Comparison of ENCODE assay signal across 22 cellular contexts in the genomic region with DNA sequence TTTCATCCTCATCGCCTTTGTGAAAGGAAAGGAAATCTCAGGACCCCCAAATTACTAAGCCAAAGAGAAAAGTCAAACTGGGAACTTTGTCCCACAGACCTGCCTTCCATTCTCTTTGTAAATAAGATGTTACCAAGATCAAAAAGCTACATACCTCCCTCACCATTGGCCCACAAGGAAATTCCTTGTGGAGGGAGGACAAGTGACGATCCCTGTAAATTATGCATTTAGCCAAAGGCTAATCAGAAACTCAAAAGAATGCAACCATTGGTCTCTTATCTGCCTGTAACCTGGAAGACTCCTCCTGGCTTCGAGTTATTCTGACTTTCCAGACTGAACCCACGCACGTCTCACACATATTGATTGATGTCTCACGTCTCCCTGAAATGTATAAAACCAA.
DNase-seq lines count a peak whose midpoint lies in the region; ATAC-seq and TF ChIP-seq lines count a peak whose summit lies in the region.
"Had no signal": no experiment of that assay in that cellular context is flagged by ENCODE, and none has a peak within 500 bp of the region (broad histone marks: within the 10 kb centered on the region; RNA-seq: fewer than 3 reads in every experiment).

No MANE protein-coding gene starts in this region.

- POLR2A ChIA-PET in WTC11 (lab: Charles Lee) = no interaction called here

- CTCF ChIA-PET in WTC11 (lab: Charles Lee) = no interaction called here

- no peak for TF ChIP-seq CTCF in WTC11 (IDR thresholded peaks at IDR 0.05)
- no peak for TF ChIP-seq CTCF in MM.1S (IDR thresholded peaks at IDR 0.05; ENCODE audit: low read length)

- no peak overlapping the region for H3K4me3 Mint-ChIP-seq in WTC11
- H3K4me3 Mint-ChIP-seq: B cell; CD8-positive, alpha-beta T cell; HFFc6; IgD-negative memory B cell had no signal

- no peaks in the 10 kb centered on the region for H3K36me3 ChIP-seq in trophoblast cell (ENCODE audit: control insufficient read depth in 1 of 2, insufficient read depth in 2 of 2, low read length in 2 of 2)
- no peaks in the 10 kb centered on the region for H3K36me3 ChIP-seq in MM.1S (replicated peaks; ENCODE audit: insufficient read depth, low read length)
- H3K36me3 ChIP-seq: BLaER1 treated with 17β-estradiol and CSF1 and Interleukin-3, amounts not matched to agents 10 nM and 100 nM had no signal

- no peak overlapping the region for H3K14ac ChIP-seq in trophoblast cell (ENCODE audit: low read length)

- H3K4me2 ChIP-seq in trophoblast cell (ENCODE audit: low read length) (no peak overlapping the region), MM.1S (ENCODE audit: low read depth, low read length) (no peak overlapping the region)
- H3K4me2 ChIP-seq: BLaER1 treated with 17β-estradiol and CSF1 and Interleukin-3, amounts not matched to agents 10 nM and 100 nM had no signal

- H3K9me3 ChIP-seq in trophoblast cell (ENCODE audit: insufficient read depth, low read depth, low read length) (peaks cover 2% of the 10 kb centered on the region), MM.1S (replicated peaks; ENCODE audit: insufficient read depth, low read length) (no peaks in the 10 kb centered on the region)

- no peak overlapping the region for H3K23ac ChIP-seq in trophoblast cell (ENCODE audit: low read length)

- H3K27me3 ChIP-seq in trophoblast cell (ENCODE audit: insufficient read depth, low read length) (no peaks in the 10 kb centered on the region), MM.1S (replicated peaks; ENCODE audit: insufficient read depth, low read length) (no peaks in the 10 kb centered on the region)
- H3K27me3 ChIP-seq: BLaER1 treated with 17β-estradiol and CSF1 and Interleukin-3, amounts not matched to agents 10 nM and 100 nM had no signal

- no peak overlapping the region for H3K4ac ChIP-seq in trophoblast cell (ENCODE audit: low read depth, low read length)

- no peak overlapping the region for H3K4me3 ChIP-seq in trophoblast cell (ENCODE audit: low read depth, low read length)
- H3K4me3 ChIP-seq in MM.1S (ENCODE audit: low read length) = no peak overlapping the region
- H3K4me3 ChIP-seq: BLaER1 treated with 17β-estradiol and CSF1 and Interleukin-3, amounts not matched to agents 10 nM and 100 nM; GM23248 had no signal

- H3K9me3 Mint-ChIP-seq in WTC11 = peaks cover 33% of the 10 kb centered on the region
- peaks cover 14 to 21% of the 10 kb centered on the region in 2 donors for H3K9me3 Mint-ChIP-seq in activated naive CD4-positive, alpha-beta T cell treated with anti-CD3 and anti-CD28 coated beads, Interleukin-2, amount 50 U/mL, for 72 hours
- H3K9me3 Mint-ChIP-seq: HFFc6 had no signal

- H3K27me3 Mint-ChIP-seq in WTC11 (ENCODE audit: low read depth) = peaks cover 3% of the 10 kb centered on the region; the same call in 1 of the 2 replicates
- H3K27me3 Mint-ChIP-seq: B cell, IgD-negative memory B cell had no signal

- H3K4me1 ChIP-seq in trophoblast cell (ENCODE audit: control insufficient read depth in 1 of 2, insufficient read depth in 2 of 2, low read length in 2 of 2) (peaks cover 7 to 8% of the 10 kb centered on the region in 2 experiments), MM.1S (ENCODE audit: low read length) (no peaks in the 10 kb centered on the region)

- H2AK5ac ChIP-seq in trophoblast cell (ENCODE audit: low read length) = no peak overlapping the region

- no peaks in the 10 kb centered on the region for H3K79me2 ChIP-seq in trophoblast cell (ENCODE audit: control insufficient read depth, insufficient read depth, low read length, poor library complexity)
- H3K79me2 ChIP-seq in MM.1S (ENCODE audit: low read length) = no peaks in the 10 kb centered on the region

- H2BK5ac ChIP-seq in trophoblast cell (ENCODE audit: low read depth, low read length, poor library complexity) = peak overlapping the region; percentile 66

- H3K36me3 Mint-ChIP-seq in WTC11 = peaks cover 18% of the 10 kb centered on the region
- peaks cover 13 to 19% of the 10 kb centered on the region in 2 donors for H3K36me3 Mint-ChIP-seq in activated naive CD4-positive, alpha-beta T cell treated with anti-CD3 and anti-CD28 coated beads, Interleukin-2, amount 50 U/mL, for 72 hours
- H3K36me3 Mint-ChIP-seq: CD8-positive, alpha-beta T cell had no signal

- no peak overlapping the region for H4K8ac ChIP-seq in trophoblast cell (ENCODE audit: low read depth, low read length)

- peaks cover 10% of the 10 kb centered on the region for H3K4me1 Mint-ChIP-seq in WTC11
- H3K4me1 Mint-ChIP-seq: B cell, IgD-negative memory B cell had no signal

- ATAC-seq in WTC11 = no peak
- no peak for ATAC-seq in activated naive CD4-positive, alpha-beta T cell treated with anti-CD3 and anti-CD28 coated beads, Interleukin-2, amount 50 U/mL, for 72 hours
- no peak for ATAC-seq in HG03439 (IDR thresholded peaks at IDR 0.05; ENCODE audit: unreplicated experiment)
- ATAC-seq: CD8-positive, alpha-beta T cell; HCT116; HepG2 had no signal

- peak overlapping the region; percentile 86 for H4K91ac ChIP-seq in trophoblast cell (ENCODE audit: low read depth, low read length)

- peaks cover 6% of the 10 kb centered on the region for H3K79me1 ChIP-seq in trophoblast cell (ENCODE audit: low read length)

- H2AFZ ChIP-seq in trophoblast cell (ENCODE audit: insufficient read depth, low read length, poor library complexity) (no peak overlapping the region), MM.1S (ENCODE audit: low read length) (no peak overlapping the region)
- H2AFZ ChIP-seq: GM23248 had no signal

- no peaks in the 10 kb centered on the region for H3K9me2 ChIP-seq in MM.1S (replicated peaks; ENCODE audit: insufficient read depth, low read length)

- no peak overlapping the region for H3K18ac ChIP-seq in trophoblast cell (ENCODE audit: low read length)

- no CpG with 5 or more reads among the region's 6 CpGs for WGBS in trophoblast cell (ENCODE audit: extremely low coverage, insufficient coverage, insufficient read length)

- H3K9ac ChIP-seq in trophoblast cell (ENCODE audit: low read length) = no peak overlapping the region
- H3K9ac ChIP-seq in MM.1S (ENCODE audit: low read length) = no peak overlapping the region
- H3K9ac ChIP-seq: BLaER1 treated with 17β-estradiol and CSF1 and Interleukin-3, amounts not matched to agents 10 nM and 100 nM; GM23248 had no signal

- H2BK12ac ChIP-seq in trophoblast cell (ENCODE audit: low read length) = no peak overlapping the region

- H4K12ac ChIP-seq in trophoblast cell (ENCODE audit: low read depth, low read length) = no peak overlapping the region

- H2BK120ac ChIP-seq in trophoblast cell (ENCODE audit: insufficient read depth, low read length, poor library complexity) = no peak overlapping the region

- H4K20me1 ChIP-seq in MM.1S (ENCODE audit: insufficient read depth, low read length) = no peaks in the 10 kb centered on the region
- H4K20me1 ChIP-seq: BLaER1 treated with 17β-estradiol and CSF1 and Interleukin-3, amounts not matched to agents 10 nM and 100 nM had no signal

- DNase-seq in EH (ENCODE audit: low read depth) (peak; percentile 15), WTC11 (ENCODE audit: low spot score) (no peak), iPS-NIHi7 (ENCODE audit: extremely low spot score) (peak; percentile 31), trophoblast cell (peak; percentile 42 to 73), MM.1S (no peak)
- no peak for DNase-seq in activated naive CD4-positive, alpha-beta T cell treated with anti-CD3 and anti-CD28 coated beads, Interleukin-2, amount 50 U/mL, for 72 hours (ENCODE audit: low spot score in 2 of 2)
- no peak for DNase-seq in activated CD4-positive, alpha-beta T cell treated with anti-CD3 and anti-CD28 coated beads for 4 hours
- DNase-seq: 8988T; Calu3; CD8-positive, alpha-beta T cell; DMS53; DND-41; GDM1; GM23248; H7; HFFc6 had no signal

- H3K27ac Mint-ChIP-seq in WTC11 = peak overlapping the region; percentile 86
- no peak overlapping the region for H3K27ac Mint-ChIP-seq in activated naive CD4-positive, alpha-beta T cell treated with anti-CD3 and anti-CD28 coated beads, Interleukin-2, amount 50 U/mL, for 72 hours
- H3K27ac Mint-ChIP-seq: B cell; CD8-positive, alpha-beta T cell; HFFc6 had no signal

- H3F3A ChIP-seq in MM.1S (ENCODE audit: insufficient read depth, low read length) = no peaks in the 10 kb centered on the region

- H3K27ac ChIP-seq in trophoblast cell (ENCODE audit: low read depth, low read length) (peak overlapping the region; percentile 60), MM.1S (ENCODE audit: low read length) (no peak overlapping the region)
- H3K27ac ChIP-seq: BLaER1 treated with 17β-estradiol and CSF1 and Interleukin-3, amounts not matched to agents 10 nM and 100 nM; GM23248 had no signal

TF ChIP-seq in WTC11, 78 proteins besides CTCF, POLR2A, EP300 and RAD21:
- TF ChIP-seq, protein P1, sequence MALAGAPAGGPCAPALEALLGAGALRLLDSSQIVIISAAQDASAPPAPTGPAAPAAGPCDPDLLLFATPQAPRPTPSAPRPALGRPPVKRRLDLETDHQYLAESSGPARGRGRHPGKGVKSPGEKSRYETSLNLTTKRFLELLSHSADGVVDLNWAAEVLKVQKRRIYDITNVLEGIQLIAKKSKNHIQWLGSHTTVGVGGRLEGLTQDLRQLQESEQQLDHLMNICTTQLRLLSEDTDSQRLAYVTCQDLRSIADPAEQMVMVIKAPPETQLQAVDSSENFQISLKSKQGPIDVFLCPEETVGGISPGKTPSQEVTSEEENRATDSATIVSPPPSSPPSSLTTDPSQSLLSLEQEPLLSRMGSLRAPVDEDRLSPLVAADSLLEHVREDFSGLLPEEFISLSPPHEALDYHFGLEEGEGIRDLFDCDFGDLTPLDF (CRISPR knock-in tag; IDR thresholded peaks at IDR 0.05) = no peak

Comparison
In these comparisons a context has a peak if more than half of its experiments do, and no peak if none do; other contexts are left out.
1. DNase-seq: peak in EH (single experiment), iPS-NIHi7 (single experiment) and trophoblast cell (2 of 2); none in WTC11 (single experiment), MM.1S (single experiment), activated naive CD4-positive, alpha-beta T cell treated with anti-CD3 and anti-CD28 coated beads, Interleukin-2, amount 50 U/mL, for 72 hours (0 of 2) and activated CD4-positive, alpha-beta T cell treated with anti-CD3 and anti-CD28 coated beads for 4 hours (0 of 2).